25 cellular contexts compared by ENCODE assay signal in the genomic region with DNA sequence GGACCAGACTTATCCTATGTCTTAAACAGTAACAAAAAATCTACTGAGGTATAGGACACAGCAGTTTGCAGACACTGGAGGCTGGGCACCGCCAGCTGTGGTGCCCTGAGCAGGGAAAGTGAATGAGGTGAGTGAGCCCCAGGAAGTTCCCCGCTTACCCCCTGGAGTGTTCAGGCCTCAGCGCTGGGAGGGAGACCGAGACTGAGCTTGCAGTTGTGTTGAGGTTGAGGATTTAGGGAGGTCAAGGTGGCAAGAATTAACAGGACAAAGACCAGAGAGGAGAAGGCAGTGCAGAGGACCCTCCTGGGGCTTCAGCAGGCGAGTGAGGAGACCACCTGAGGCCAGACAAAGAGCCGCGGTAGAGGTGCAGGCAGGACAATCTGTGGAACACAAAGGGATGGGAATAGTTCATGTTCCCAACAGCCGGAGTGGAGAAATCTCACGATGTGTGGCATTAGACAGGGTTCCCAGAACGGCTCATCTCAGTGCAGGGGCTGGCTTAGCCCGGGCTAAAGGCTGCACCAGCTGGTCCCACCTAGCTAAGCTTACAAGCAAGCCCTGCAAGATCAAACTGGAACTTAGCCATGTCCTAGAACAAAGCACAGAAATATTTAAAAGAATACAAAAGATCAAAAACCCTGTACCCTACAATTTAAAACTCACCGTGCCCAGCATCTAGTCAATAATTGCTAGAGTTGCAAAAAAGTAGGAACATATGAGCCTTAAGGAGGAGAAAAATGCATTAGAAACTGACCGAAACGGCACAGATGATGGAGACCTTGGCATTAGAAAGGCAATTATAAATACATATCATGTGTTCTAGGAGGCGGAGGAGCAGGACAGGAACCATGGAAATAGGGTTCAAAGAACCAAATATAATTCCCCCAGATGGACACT.
"Had no signal": no experiment of that assay in that cellular context is flagged by ENCODE, and none has a peak within 500 bp of the region (broad histone marks: within the 10 kb centered on the region; RNA-seq: fewer than 3 reads in every experiment).

No MANE protein-coding gene starts in this region.

- H3K27me3 ChIP-seq: adrenal gland, Peyer's patch, SJSA1 had no signal

- DNase-seq: activated B cell treated with CpG ODN at 0.5 μM for 24 hours; activated CD4-positive, alpha-beta memory T cell treated with anti-CD3 and anti-CD28 coated beads for 36 hours; activated CD4-positive, alpha-beta T cell treated with anti-CD3 and anti-CD28 coated beads for 1 hour; activated CD4-positive, alpha-beta T cell treated with anti-CD3 and anti-CD28 coated beads, Interleukin-2, amount 10 ng/mL, durations not matched to agents 7 days and 5 days; activated CD8-positive, alpha-beta memory T cell treated with anti-CD3 and anti-CD28 coated beads for 24 hours; activated gamma-delta T cell; activated naive CD4-positive, alpha-beta T cell treated with anti-CD3 and anti-CD28 coated beads for 36 hours; activated naive CD8-positive, alpha-beta T cell treated with anti-CD3 and anti-CD28 coated beads for 36 hours; activated T-cell treated with anti-CD3 and anti-CD28 coated beads, Interleukin-2, amount 50 U/mL, for 4 hours; adrenal gland; anterior cingulate cortex; Kasumi-1; NCI-H1105 treated with DMSO at 0.1 percent for 48 hours; NCI-H1436 treated with DMSO at 0.1 percent for 48 hours; NCI-H2029; NCI-H2107; NCI-H2171 treated with DMSO at 0.1 percent for 48 hours; NCI-H226; NCI-H526; Peyer's patch; Right ventricle myocardium superior had no signal

- H3K4me1 Mint-ChIP-seq: activated B cell treated with CpG ODN at 0.5 μM for 24 hours; activated CD4-positive, alpha-beta T cell treated with anti-CD3 and anti-CD28 coated beads, Interleukin-2, amount 10 ng/mL, durations not matched to agents 7 days and 5 days had no signal

- ATAC-seq: activated T-cell treated with anti-CD3 and anti-CD28 coated beads, Interleukin-2, amount 50 U/mL, for 4 hours; SK-N-SH treated with all-trans-retinoic acid at 6 μM for 48 hours had no signal

- H3K9me3 ChIP-seq: Peyer's patch, SJSA1 had no signal

- H3K27me3 Mint-ChIP-seq: activated B cell treated with CpG ODN at 0.5 μM for 24 hours; activated CD4-positive, alpha-beta memory T cell treated with anti-CD3 and anti-CD28 coated beads for 36 hours; activated CD4-positive, alpha-beta T cell treated with anti-CD3 and anti-CD28 coated beads, Interleukin-2, amount 10 ng/mL, durations not matched to agents 7 days and 5 days; activated naive CD8-positive, alpha-beta T cell treated with anti-CD3 and anti-CD28 coated beads for 36 hours had no signal

- H3K27ac ChIP-seq: adrenal gland, Peyer's patch, RWPE1, SJSA1 had no signal

- H3K27ac Mint-ChIP-seq: activated B cell treated with CpG ODN at 0.5 μM for 24 hours; activated CD4-positive, alpha-beta memory T cell treated with anti-CD3 and anti-CD28 coated beads for 36 hours; activated CD4-positive, alpha-beta T cell treated with anti-CD3 and anti-CD28 coated beads, Interleukin-2, amount 10 ng/mL, durations not matched to agents 7 days and 5 days; activated naive CD4-positive, alpha-beta T cell treated with anti-CD3 and anti-CD28 coated beads for 36 hours; activated naive CD8-positive, alpha-beta T cell treated with anti-CD3 and anti-CD28 coated beads for 36 hours; T-helper 1 cell treated with Interleukin-12 subunit alpha and Interleukin-12 subunit beta and Interleukin-4 antibody, amounts not matched to agents 30 μg/mL and 1 μg/mL, for 36 hours had no signal

- H3K4me1 ChIP-seq: Peyer's patch had no signal

- H3K4me3 Mint-ChIP-seq: activated B cell treated with CpG ODN at 0.5 μM for 24 hours; activated CD4-positive, alpha-beta memory T cell treated with anti-CD3 and anti-CD28 coated beads for 36 hours; activated CD4-positive, alpha-beta T cell treated with anti-CD3 and anti-CD28 coated beads, Interleukin-2, amount 10 ng/mL, durations not matched to agents 7 days and 5 days; activated naive CD4-positive, alpha-beta T cell treated with anti-CD3 and anti-CD28 coated beads for 36 hours; activated naive CD8-positive, alpha-beta T cell treated with anti-CD3 and anti-CD28 coated beads for 36 hours; activated T-cell treated with anti-CD3 and anti-CD28 coated beads, Interleukin-2, amount 50 U/mL, for 4 hours; T-helper 1 cell treated with Interleukin-12 subunit alpha and Interleukin-12 subunit beta and Interleukin-4 antibody, amounts not matched to agents 30 μg/mL and 1 μg/mL, for 36 hours had no signal

- H3K4me3 ChIP-seq: adrenal gland, Peyer's patch, SJSA1 had no signal

- H3K36me3 ChIP-seq: adrenal gland, Peyer's patch, SJSA1 had no signal
